Comparison of ENCODE assay signal across 9 cellular contexts in genomic region chr16:4176794-4177438, GRCh38.
DNase-seq lines count a peak whose midpoint lies in the region; ATAC-seq and TF ChIP-seq lines count a peak whose summit lies in the region.
"Had no signal": no experiment of that assay in that cellular context is flagged by ENCODE, and none has a peak within 500 bp of the region (broad histone marks: within the 10 kb centered on the region; RNA-seq: fewer than 3 reads in every experiment).

No MANE protein-coding gene starts in this region.

- TF ChIP-seq CTCF in suprapubic skin (IDR thresholded peaks at IDR 0.05) (no peak), prostate gland (IDR thresholded peaks at IDR 0.05) (no peak)

- H3K36me3 ChIP-seq in suprapubic skin, result no peaks in the 10 kb centered on the region
- H3K36me3 ChIP-seq in prostate gland, result no peaks in the 10 kb centered on the region

- no peak overlapping the region for H3K4me3 Mint-ChIP-seq in activated naive CD4-positive, alpha-beta T cell treated with anti-CD3 and anti-CD28 coated beads for 36 hours
- no peak overlapping the region for H3K4me3 Mint-ChIP-seq in dendritic cell treated with granulocyte-macrophage colony-stimulating factor and Interleukin-4, amounts not matched to agents 40 ng/mL and 50 ng/mL, for 4 days

- intact Hi-C loops in activated naive CD4-positive, alpha-beta T cell treated with anti-CD3 and anti-CD28 coated beads for 36 hours (cut with micrococcal nuclease), result no loop called here
- intact Hi-C loops in dendritic cell treated with granulocyte-macrophage colony-stimulating factor and Interleukin-4, amounts not matched to agents 40 ng/mL and 50 ng/mL, for 4 days (cut with micrococcal nuclease), result no loop called here
- intact Hi-C loops in right cardiac atrium (cut with DNase I) (loop anchor here in 3 of 4 donors (10.0 kb wide), 3 partner anchors 52 to 382 kb away; no protein-coding TSS in a partner anchor), prostate gland (cut with DNase I) (no loop called here)

- H3K27me3 Mint-ChIP-seq in activated naive CD4-positive, alpha-beta T cell treated with anti-CD3 and anti-CD28 coated beads for 36 hours (ENCODE audit: low read depth), result no peaks in the 10 kb centered on the region
- H3K27me3 Mint-ChIP-seq in dendritic cell treated with granulocyte-macrophage colony-stimulating factor and Interleukin-4, amounts not matched to agents 40 ng/mL and 50 ng/mL, for 4 days, result peaks cover 64% of the 10 kb centered on the region

- peaks cover 3% of the 10 kb centered on the region for H3K4me1 Mint-ChIP-seq in activated naive CD4-positive, alpha-beta T cell treated with anti-CD3 and anti-CD28 coated beads for 36 hours (ENCODE audit: low read depth)
- H3K4me1 Mint-ChIP-seq in dendritic cell treated with granulocyte-macrophage colony-stimulating factor and Interleukin-4, amounts not matched to agents 40 ng/mL and 50 ng/mL, for 4 days (ENCODE audit: low read depth), result peaks cover 53% of the 10 kb centered on the region

- no peak for TF ChIP-seq POLR2A in suprapubic skin (IDR thresholded peaks at IDR 0.05)
- TF ChIP-seq POLR2A in prostate gland (IDR thresholded peaks at IDR 0.05), result no peak

- no peaks in the 10 kb centered on the region for H3K9me3 ChIP-seq in suprapubic skin
- H3K9me3 ChIP-seq in right cardiac atrium (ENCODE audit: control insufficient read depth, low read length), result no peaks in the 10 kb centered on the region
- no peaks in the 10 kb centered on the region for H3K9me3 ChIP-seq in prostate gland

- no peak for ATAC-seq in right cardiac atrium

- DNase-seq in activated naive CD4-positive, alpha-beta T cell treated with Interleukin-2 at 50 U/mL for 16 hours, result peak; percentile 11
- no peak for DNase-seq in activated naive CD4-positive, alpha-beta T cell treated with anti-CD3 and anti-CD28 coated beads for 36 hours
- DNase-seq in NCI-H1436 (lab: John Stamatoyannopoulos, UW) (peak; percentile 47), suprapubic skin (ENCODE audit: low spot score in 2 of 2) (no peak), NCI-H187 (lab: John Stamatoyannopoulos, UW) (no peak), right cardiac atrium (no peak), prostate gland (ENCODE audit: low spot score) (no peak)
- DNase-seq: DND-41 had no signal

- WGBS in suprapubic skin, result 73% methylated on average over 7 of the region's 8 CpGs
- 82% methylated on average over 8 of the region's 8 CpGs for WGBS in right cardiac atrium
- 71% methylated on average over 8 of the region's 8 CpGs for WGBS in prostate gland

- no peaks in the 10 kb centered on the region for H3K36me3 Mint-ChIP-seq in activated naive CD4-positive, alpha-beta T cell treated with anti-CD3 and anti-CD28 coated beads for 36 hours (ENCODE audit: low read depth)
- no peaks in the 10 kb centered on the region for H3K36me3 Mint-ChIP-seq in dendritic cell treated with granulocyte-macrophage colony-stimulating factor and Interleukin-4, amounts not matched to agents 40 ng/mL and 50 ng/mL, for 4 days (ENCODE audit: low read depth)

- H3K9me3 Mint-ChIP-seq in activated naive CD4-positive, alpha-beta T cell treated with anti-CD3 and anti-CD28 coated beads for 36 hours, result no peaks in the 10 kb centered on the region
- H3K9me3 Mint-ChIP-seq in dendritic cell treated with granulocyte-macrophage colony-stimulating factor and Interleukin-4, amounts not matched to agents 40 ng/mL and 50 ng/mL, for 4 days, result no peaks in the 10 kb centered on the region

- H3K27ac ChIP-seq in suprapubic skin (peak overlapping the region; percentile 60), right cardiac atrium (ENCODE audit: low read length) (no peak overlapping the region), prostate gland (no peak overlapping the region)

- peaks cover 26% of the 10 kb centered on the region for H3K4me1 ChIP-seq in suprapubic skin
- no peaks in the 10 kb centered on the region for H3K4me1 ChIP-seq in right cardiac atrium (ENCODE audit: control insufficient read depth, insufficient read depth, low read length)
- H3K4me1 ChIP-seq in prostate gland (replicated peaks), result no peaks in the 10 kb centered on the region

- no peak overlapping the region for H3K27ac Mint-ChIP-seq in activated naive CD4-positive, alpha-beta T cell treated with anti-CD3 and anti-CD28 coated beads for 36 hours
- H3K27ac Mint-ChIP-seq in dendritic cell treated with granulocyte-macrophage colony-stimulating factor and Interleukin-4, amounts not matched to agents 40 ng/mL and 50 ng/mL, for 4 days, result peak overlapping the region; percentile 4

- CTCF ChIA-PET in activated naive CD4-positive, alpha-beta T cell treated with anti-CD3 and anti-CD28 coated beads for 36 hours (lab: Charles Lee), result interaction anchor here (1.4 kb wide), 1 partner anchor 24 kb away, joined by 3 read pairs; no protein-coding TSS in a partner anchor

- TF ChIP-seq EP300 in suprapubic skin (IDR thresholded peaks at IDR 0.05), result no peak

- H3K27me3 ChIP-seq in suprapubic skin, result no peaks in the 10 kb centered on the region
- H3K27me3 ChIP-seq in right cardiac atrium (ENCODE audit: control insufficient read depth, insufficient read depth), result no peaks in the 10 kb centered on the region
- no peaks in the 10 kb centered on the region for H3K27me3 ChIP-seq in prostate gland (replicated peaks; ENCODE audit: insufficient read depth)

- H3K4me3 ChIP-seq in suprapubic skin (no peak overlapping the region), right cardiac atrium (ENCODE audit: low read length) (no peak overlapping the region), prostate gland (no peak overlapping the region)

Comparison
In these comparisons a context has a peak if more than half of its experiments do, and no peak if none do; other contexts are left out.
1. DNase-seq: peak in activated naive CD4-positive, alpha-beta T cell treated with Interleukin-2 at 50 U/mL for 16 hours (single experiment) and NCI-H1436 (single experiment); none in activated naive CD4-positive, alpha-beta T cell treated with anti-CD3 and anti-CD28 coated beads for 36 hours (single experiment), suprapubic skin (0 of 2), NCI-H187 (0 of 2), right cardiac atrium (0 of 3) and prostate gland (single experiment).
2. intact Hi-C loops: an anchor here in right cardiac atrium (10.0 kb wide); none called in activated naive CD4-positive, alpha-beta T cell treated with anti-CD3 and anti-CD28 coated beads for 36 hours, dendritic cell treated with granulocyte-macrophage colony-stimulating factor and Interleukin-4, amounts not matched to agents 40 ng/mL and 50 ng/mL, for 4 days and prostate gland.